In genomic region chr17:47315451-47316266, GRCh38 we compare ENCODE assay signal across 8 cellular contexts. TPM values are rescaled to one million over a fixed set of nuclear protein-coding genes. Genes with fewer than 3 reads are reported as not detected.
DNase-seq lines count a peak whose midpoint lies in the region; ATAC-seq, FAIRE-seq and TF ChIP-seq lines count a peak whose summit lies in the region.

No MANE protein-coding gene starts in this region.

- no peaks in the 10 kb centered on the region for H4K20me1 ChIP-seq in GM12878 (ENCODE audit: control insufficient read depth, insufficient read depth)

- peak; percentile 68 to 93 (median 80); a peak in 5 of 6 replicates for TF ChIP-seq CTCF in GM12878 (IDR thresholded peaks at IDR 0.05 in 2 of 3, conservative IDR thresholded peaks at IDR 0.05 in 1 of 3; ENCODE audit: control insufficient read depth in 2 of 3, extremely low read depth in 1 of 3, insufficient read depth in 1 of 3, low read depth in 3 of 3, low read length in 3 of 3)
- TF ChIP-seq CTCF in sigmoid colon (IDR thresholded peaks at IDR 0.05) = peak; percentile 73 to 95 (median 82)

- ATAC-seq in GM12878 = peak; percentile 89
- ATAC-seq in HG02885 (IDR thresholded peaks at IDR 0.05; ENCODE audit: poor library complexity, unreplicated experiment) = no peak
- ATAC-seq in HG02973 (IDR thresholded peaks at IDR 0.05; ENCODE audit: unreplicated experiment) = no peak

- TF ChIP-seq POLR2A in GM12878 (IDR thresholded peaks at IDR 0.05; ENCODE audit: low read depth, low read length) = no peak
- no peak for TF ChIP-seq POLR2A in sigmoid colon (IDR thresholded peaks at IDR 0.05)

- in situ Hi-C loops in GM12878 (cut with MboI) = no loop called here

- TF ChIP-seq EP300 in GM12878 (IDR thresholded peaks at IDR 0.05; ENCODE audit: borderline replicate concordance in 1 of 2, control insufficient read depth in 1 of 2, low read depth in 2 of 2, low read length in 2 of 2) (no peak), sigmoid colon (IDR thresholded peaks at IDR 0.05) (peak in 1 of 4 donors; percentile 20)

- no peaks in the 10 kb centered on the region; a peak in 1 of 4 replicates for H3K36me3 ChIP-seq in GM12878 (ENCODE audit: control insufficient read depth in 2 of 2, insufficient read depth in 2 of 2, low read length in 1 of 2)
- H3K36me3 ChIP-seq in sigmoid colon = peaks cover 0 to 16% (median 2%) of the 10 kb centered on the region in 4 donors

- FAIRE-seq in GM12878 (lab: Jason Lieb, UNC) = peak; percentile 99

- H3K27ac ChIP-seq in GM12878 (ENCODE audit: control insufficient read depth, insufficient read depth) (no peak overlapping the region), sigmoid colon (peak overlapping the region; percentile 72 to 82 (median 80))

- no TSS peak for BruUV-seq in GM12878 (replicated peaks; lab: Mats Ljungman, UMichigan)

- H3K4me2 ChIP-seq in GM12878 (ENCODE audit: control insufficient read depth, insufficient read depth) = no peak overlapping the region

- H3K9me3 ChIP-seq in GM12878 (replicated peaks; ENCODE audit: control insufficient read depth, insufficient read depth, low read length) = no peaks in the 10 kb centered on the region; the same call in 1 of the 3 replicates
- H3K9me3 ChIP-seq in sigmoid colon = no peaks in the 10 kb centered on the region

- no peaks in the 10 kb centered on the region for H3K27me3 ChIP-seq in GM12878 (replicated peaks in 1 of 2; ENCODE audit: control insufficient read depth in 2 of 2, insufficient read depth in 2 of 2, low read length in 1 of 2)
- no peaks in the 10 kb centered on the region for H3K27me3 ChIP-seq in sigmoid colon

- POLR2A ChIA-PET in GM12878 (lab: Charles Lee) = interaction anchor here (1.1 to 4.1 kb wide), 3 partner anchors 28 to 86 kb away, joined by 3 to 32 read pairs (median 13); no protein-coding TSS in a partner anchor

- 28% methylated on average over 7 of the region's 7 CpGs for WGBS in GM12878 (ENCODE audit: insufficient coverage, insufficient replicate concordance, low lambda C conversion rate, missing lambda C conversion rate)
- WGBS in sigmoid colon, 2 donors = 28 to 36% methylated on average over 7 of the region's 7 CpGs

- RAD21 ChIA-PET in GM12878 (lab: Charles Lee; ENCODE audit: unreplicated experiment) = interaction anchor here (0.5 to 6.7 kb wide), 19 partner anchors 8 to 300 kb away, joined by 3 to 158 read pairs (median 4); partner anchors contain the start of genes EFCAB13 and ITGB3

- DNase-seq in EL (peak; percentile 86), HuH-7 (ENCODE audit: low spot score) (peak; percentile 53), NOMO-1 treated with DMSO at 0.1 percent for 48 hours (lab: John Stamatoyannopoulos, UW; ENCODE audit: unreplicated experiment) (peak; percentile 69), GM12878 (ENCODE audit: low read depth, low spot score) (peak; percentile 48), hepatic stellate cell (ENCODE audit: low spot score) (peak; percentile 59), sigmoid colon (no peak)

- no peak overlapping the region for H3K9ac ChIP-seq in GM12878 (ENCODE audit: control insufficient read depth, insufficient read depth, low read length)

- CTCF ChIA-PET in GM12878 (lab: Yijun Ruan, JAX) = interaction anchor here (0.6 to 9.3 kb wide), 37 partner anchors 8 to 1120 kb away, joined by 3 to 227 read pairs (median 7); partner anchors contain the start of gene EFCAB13

- intact Hi-C loops in GM12878 (cut with micrococcal nuclease; ENCODE audit: unreplicated experiment) = loop anchor here (1.0 to 5.0 kb wide), 4 partner anchors 29 to 302 kb away; partner anchors contain the start of gene ITGB3
- intact Hi-C loops in sigmoid colon (cut with DNase I) = loop anchor here (1.0 to 2.0 kb wide), 2 partner anchors 63 to 86 kb away; partner anchors contain the start of gene ITGB3

- TF ChIP-seq RAD21 in GM12878 (IDR thresholded peaks at IDR 0.05; ENCODE audit: insufficient read depth, low read depth, low read length) = peak; percentile 99

- H2AFZ ChIP-seq in GM12878 (ENCODE audit: control insufficient read depth, low read depth, low read length) = peak overlapping the region; percentile 20

- H3K4me1 ChIP-seq in GM12878 (ENCODE audit: control insufficient read depth, insufficient read depth, low read length) (no peaks in the 10 kb centered on the region), sigmoid colon (peaks cover 0 to 24% (median 18%) of the 10 kb centered on the region in 4 donors)

- SMC1A ChIA-PET in GM12878 (lab: Charles Lee; ENCODE audit: uncharacterized antibody, unreplicated experiment) = interaction anchor here (0.7 to 7.6 kb wide), 33 partner anchors 8 to 373 kb away, joined by 3 to 175 read pairs (median 6); partner anchors contain the start of genes CDC27, EFCAB13 and MYL4

- H3K79me2 ChIP-seq in GM12878 (ENCODE audit: control insufficient read depth, insufficient read depth, low read length) = no peaks in the 10 kb centered on the region

- no peak overlapping the region for H3K4me3 ChIP-seq in GM12878
- no peak overlapping the region for H3K4me3 ChIP-seq in sigmoid colon

TF ChIP-seq in GM12878, 131 proteins besides CTCF, POLR2A, EP300 and RAD21 (continues in another document):
- TF ChIP-seq FOXM1 (IDR thresholded peaks at IDR 0.05; ENCODE audit: low read depth, low read length) = peak; percentile 65; the same call in 1 of the 2 replicates
- no peak for TF ChIP-seq PAX8 (IDR thresholded peaks at IDR 0.05)
- no peak for TF ChIP-seq CEBPZ (IDR thresholded peaks at IDR 0.05; ENCODE audit: low read depth, low read length)
- TF ChIP-seq ATF2 (IDR thresholded peaks at IDR 0.05; ENCODE audit: low read length) = peak; percentile 38; the same call in 1 of the 2 replicates

RNA-seq across cellular contexts. Expression of gene EFCAB13, which starts 8.1 kb away (rescaled TPM):
- total RNA-seq in GM12878 (2013; cell fraction: nucleolus; rRNA removed) = 56.3 and 63.3 TPM in 2 replicates
- 4.5 and 8.3 TPM in 2 replicates for total RNA-seq in GM12878 (2014; rRNA removed)
- total RNA-seq in GM12878 (2014; rRNA removed; fragmentation: Illumina TruSeq; extraction: Trizol) = 7.3 and 8.7 TPM in 2 replicates
- 6.6 and 6.8 TPM in 2 replicates for total RNA-seq in GM12878 (2021)
- polyA plus RNA-seq in GM12878 (2011; ENCODE audit: low read depth) = 1.1 TPM
- polyA plus RNA-seq in GM12878 (2011; rRNA removed) = 2.3 and 4.2 TPM in 2 replicates
- polyA plus RNA-seq in GM12878 (2011; cell fraction: cytosol; rRNA removed) = 0.45 and 0.52 TPM in 2 replicates
- 3.0 and 3.8 TPM in 2 replicates for polyA plus RNA-seq in GM12878 (2011; cell fraction: nucleus; rRNA removed)
- 3.3 and 3.7 TPM in 2 replicates for polyA plus RNA-seq in GM12878 (2012)
- 4.3 and 5.5 TPM in 2 replicates for polyA plus RNA-seq in GM12878 (2014; fragmentation: Illumina TruSeq; extraction: Trizol)
- polyA plus RNA-seq in GM12878 (2014; fragmentation: Nextera tagmentation; extraction: Ambion mirVana) = 1 to 10 TPM in 1 of 2 experiments, under 1 TPM in 1; 0.90 to 1.9 TPM
- 2.7 and 5.6 TPM in 2 replicates for polyA plus RNA-seq in GM12878 (2014; rRNA removed)
- polyA plus RNA-seq in GM12878 (2016; fragmentation: Nextera tagmentation; extraction: Ambion mirVana) = 1 to 10 TPM; 5.7 to 7.8 TPM
- polyA minus RNA-seq in GM12878 (2011; rRNA and poly(A)+ RNA removed) = 2.0 and 5.6 TPM in 2 replicates
- 0.40 and 0.94 TPM in 2 replicates for polyA minus RNA-seq in GM12878 (2011; cell fraction: cytosol; rRNA and poly(A)+ RNA removed)
- polyA minus RNA-seq in GM12878 (2011; cell fraction: nucleus; rRNA and poly(A)+ RNA removed) = 4.1 and 6.8 TPM in 2 replicates
- 10 to 100 TPM in 3 of 4 donors, 1 to 10 TPM in 1; 8.7 to 16.3 (median 15.4) TPM for total RNA-seq in sigmoid colon
- 1 to 10 TPM in 2 of 3 donors, under 1 TPM in 1; 0.46 to 3.6 (median 1.7) TPM for polyA plus RNA-seq in sigmoid colon
